In the genomic region with DNA sequence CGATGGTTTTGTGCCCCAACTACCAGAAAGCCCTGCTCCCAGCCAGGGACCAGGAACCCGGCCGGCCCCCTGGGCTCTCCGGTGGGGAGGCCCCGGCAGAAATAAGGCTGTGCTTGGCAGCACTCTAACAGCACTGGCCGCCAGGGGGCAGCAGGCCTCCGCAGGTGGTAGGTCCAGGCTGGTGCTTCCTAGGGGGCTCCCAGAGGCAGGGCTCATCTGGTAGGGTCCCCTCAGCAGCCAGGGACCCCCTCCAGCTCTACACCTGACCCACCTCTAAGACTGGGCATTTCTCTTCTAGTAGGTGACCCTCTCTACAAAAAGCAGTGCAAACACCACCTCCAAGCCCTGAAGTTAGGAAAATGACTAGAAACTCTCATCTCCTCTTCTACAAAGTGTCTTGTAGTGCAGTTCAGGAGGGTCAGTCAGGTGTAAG, we compare ENCODE assay signal across 1 cellular context.
TF ChIP-seq lines count a peak whose summit lies in the region.

No MANE protein-coding gene starts in this region.

TF ChIP-seq in HepG2, 621 proteins besides CTCF, POLR2A, EP300 and RAD21 (continued from another document):
- TF ChIP-seq, protein P1, sequence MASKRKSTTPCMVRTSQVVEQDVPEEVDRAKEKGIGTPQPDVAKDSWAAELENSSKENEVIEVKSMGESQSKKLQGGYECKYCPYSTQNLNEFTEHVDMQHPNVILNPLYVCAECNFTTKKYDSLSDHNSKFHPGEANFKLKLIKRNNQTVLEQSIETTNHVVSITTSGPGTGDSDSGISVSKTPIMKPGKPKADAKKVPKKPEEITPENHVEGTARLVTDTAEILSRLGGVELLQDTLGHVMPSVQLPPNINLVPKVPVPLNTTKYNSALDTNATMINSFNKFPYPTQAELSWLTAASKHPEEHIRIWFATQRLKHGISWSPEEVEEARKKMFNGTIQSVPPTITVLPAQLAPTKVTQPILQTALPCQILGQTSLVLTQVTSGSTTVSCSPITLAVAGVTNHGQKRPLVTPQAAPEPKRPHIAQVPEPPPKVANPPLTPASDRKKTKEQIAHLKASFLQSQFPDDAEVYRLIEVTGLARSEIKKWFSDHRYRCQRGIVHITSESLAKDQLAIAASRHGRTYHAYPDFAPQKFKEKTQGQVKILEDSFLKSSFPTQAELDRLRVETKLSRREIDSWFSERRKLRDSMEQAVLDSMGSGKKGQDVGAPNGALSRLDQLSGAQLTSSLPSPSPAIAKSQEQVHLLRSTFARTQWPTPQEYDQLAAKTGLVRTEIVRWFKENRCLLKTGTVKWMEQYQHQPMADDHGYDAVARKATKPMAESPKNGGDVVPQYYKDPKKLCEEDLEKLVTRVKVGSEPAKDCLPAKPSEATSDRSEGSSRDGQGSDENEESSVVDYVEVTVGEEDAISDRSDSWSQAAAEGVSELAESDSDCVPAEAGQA (IDR thresholded peaks at IDR 0.05; ENCODE audit: low read depth): no peak
- TF ChIP-seq, protein P1 (CRISPR knock-in tag; IDR thresholded peaks at IDR 0.05; ENCODE audit: borderline replicate concordance): no peak
- TF ChIP-seq ZNF724P (CRISPR knock-in tag; IDR thresholded peaks at IDR 0.05; ENCODE audit: borderline replicate concordance) (no peak), ARNT (IDR thresholded peaks at IDR 0.05) (no peak), KDM2A (CRISPR knock-in tag; IDR thresholded peaks at IDR 0.05; ENCODE audit: borderline replicate concordance, low read depth) (peak; percentile 31; the same call in 1 of the 2 replicates), GABPB1 (CRISPR knock-in tag; IDR thresholded peaks at IDR 0.05) (peak; percentile 36; the same call in 1 of the 2 replicates), KDM5A (IDR thresholded peaks at IDR 0.05; ENCODE audit: borderline replicate concordance, low read length) (no peak), ZNF780A (CRISPR knock-in tag; IDR thresholded peaks at IDR 0.05) (no peak), ZFAT (CRISPR knock-in tag; conservative IDR thresholded peaks at IDR 0.05) (no peak), STAG1 (CRISPR knock-in tag; IDR thresholded peaks at IDR 0.05) (peak; percentile 83), HHEX (CRISPR knock-in tag; IDR thresholded peaks at IDR 0.05) (no peak), MIER3 (CRISPR knock-in tag; IDR thresholded peaks at IDR 0.05; ENCODE audit: borderline replicate concordance) (no peak), ZNF382 (CRISPR knock-in tag; IDR thresholded peaks at IDR 0.05; ENCODE audit: borderline replicate concordance) (no peak), ZNF224 (CRISPR knock-in tag; IDR thresholded peaks at IDR 0.05) (no peak), ZNF496 (CRISPR knock-in tag; IDR thresholded peaks at IDR 0.05; ENCODE audit: insufficient replicate concordance) (no peak)
- TF ChIP-seq, protein P2, sequence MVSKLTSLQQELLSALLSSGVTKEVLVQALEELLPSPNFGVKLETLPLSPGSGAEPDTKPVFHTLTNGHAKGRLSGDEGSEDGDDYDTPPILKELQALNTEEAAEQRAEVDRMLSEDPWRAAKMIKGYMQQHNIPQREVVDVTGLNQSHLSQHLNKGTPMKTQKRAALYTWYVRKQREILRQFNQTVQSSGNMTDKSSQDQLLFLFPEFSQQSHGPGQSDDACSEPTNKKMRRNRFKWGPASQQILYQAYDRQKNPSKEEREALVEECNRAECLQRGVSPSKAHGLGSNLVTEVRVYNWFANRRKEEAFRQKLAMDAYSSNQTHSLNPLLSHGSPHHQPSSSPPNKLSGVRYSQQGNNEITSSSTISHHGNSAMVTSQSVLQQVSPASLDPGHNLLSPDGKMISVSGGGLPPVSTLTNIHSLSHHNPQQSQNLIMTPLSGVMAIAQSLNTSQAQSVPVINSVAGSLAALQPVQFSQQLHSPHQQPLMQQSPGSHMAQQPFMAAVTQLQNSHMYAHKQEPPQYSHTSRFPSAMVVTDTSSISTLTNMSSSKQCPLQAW (CRISPR knock-in tag; IDR thresholded peaks at IDR 0.05): 0 out of 2 replicates have a peak, but pooled peaks have one; percentile 42
- TF ChIP-seq, protein P3, sequence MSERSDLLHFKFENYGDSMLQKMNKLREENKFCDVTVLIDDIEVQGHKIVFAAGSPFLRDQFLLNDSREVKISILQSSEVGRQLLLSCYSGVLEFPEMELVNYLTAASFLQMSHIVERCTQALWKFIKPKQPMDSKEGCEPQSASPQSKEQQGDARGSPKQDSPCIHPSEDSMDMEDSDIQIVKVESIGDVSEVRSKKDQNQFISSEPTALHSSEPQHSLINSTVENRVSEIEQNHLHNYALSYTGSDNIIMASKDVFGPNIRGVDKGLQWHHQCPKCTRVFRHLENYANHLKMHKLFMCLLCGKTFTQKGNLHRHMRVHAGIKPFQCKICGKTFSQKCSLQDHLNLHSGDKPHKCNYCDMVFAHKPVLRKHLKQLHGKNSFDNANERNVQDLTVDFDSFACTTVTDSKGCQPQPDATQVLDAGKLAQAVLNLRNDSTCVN (CRISPR knock-in tag; IDR thresholded peaks at IDR 0.05; ENCODE audit: borderline replicate concordance): 0 out of 2 replicates have a peak, but pooled peaks have one; percentile 20
- TF ChIP-seq, protein P4, sequence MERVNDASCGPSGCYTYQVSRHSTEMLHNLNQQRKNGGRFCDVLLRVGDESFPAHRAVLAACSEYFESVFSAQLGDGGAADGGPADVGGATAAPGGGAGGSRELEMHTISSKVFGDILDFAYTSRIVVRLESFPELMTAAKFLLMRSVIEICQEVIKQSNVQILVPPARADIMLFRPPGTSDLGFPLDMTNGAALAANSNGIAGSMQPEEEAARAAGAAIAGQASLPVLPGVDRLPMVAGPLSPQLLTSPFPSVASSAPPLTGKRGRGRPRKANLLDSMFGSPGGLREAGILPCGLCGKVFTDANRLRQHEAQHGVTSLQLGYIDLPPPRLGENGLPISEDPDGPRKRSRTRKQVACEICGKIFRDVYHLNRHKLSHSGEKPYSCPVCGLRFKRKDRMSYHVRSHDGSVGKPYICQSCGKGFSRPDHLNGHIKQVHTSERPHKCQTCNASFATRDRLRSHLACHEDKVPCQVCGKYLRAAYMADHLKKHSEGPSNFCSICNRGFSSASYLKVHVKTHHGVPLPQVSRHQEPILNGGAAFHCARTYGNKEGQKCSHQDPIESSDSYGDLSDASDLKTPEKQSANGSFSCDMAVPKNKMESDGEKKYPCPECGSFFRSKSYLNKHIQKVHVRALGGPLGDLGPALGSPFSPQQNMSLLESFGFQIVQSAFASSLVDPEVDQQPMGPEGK (CRISPR knock-in tag; IDR thresholded peaks at IDR 0.05): peak; percentile 50
- TF ChIP-seq, protein P5, sequence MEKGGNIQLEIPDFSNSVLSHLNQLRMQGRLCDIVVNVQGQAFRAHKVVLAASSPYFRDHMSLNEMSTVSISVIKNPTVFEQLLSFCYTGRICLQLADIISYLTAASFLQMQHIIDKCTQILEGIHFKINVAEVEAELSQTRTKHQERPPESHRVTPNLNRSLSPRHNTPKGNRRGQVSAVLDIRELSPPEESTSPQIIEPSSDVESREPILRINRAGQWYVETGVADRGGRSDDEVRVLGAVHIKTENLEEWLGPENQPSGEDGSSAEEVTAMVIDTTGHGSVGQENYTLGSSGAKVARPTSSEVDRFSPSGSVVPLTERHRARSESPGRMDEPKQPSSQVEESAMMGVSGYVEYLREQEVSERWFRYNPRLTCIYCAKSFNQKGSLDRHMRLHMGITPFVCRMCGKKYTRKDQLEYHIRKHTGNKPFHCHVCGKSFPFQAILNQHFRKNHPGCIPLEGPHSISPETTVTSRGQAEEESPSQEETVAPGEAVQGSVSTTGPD (CRISPR knock-in tag; IDR thresholded peaks at IDR 0.05): no peak
- TF ChIP-seq, protein P6, sequence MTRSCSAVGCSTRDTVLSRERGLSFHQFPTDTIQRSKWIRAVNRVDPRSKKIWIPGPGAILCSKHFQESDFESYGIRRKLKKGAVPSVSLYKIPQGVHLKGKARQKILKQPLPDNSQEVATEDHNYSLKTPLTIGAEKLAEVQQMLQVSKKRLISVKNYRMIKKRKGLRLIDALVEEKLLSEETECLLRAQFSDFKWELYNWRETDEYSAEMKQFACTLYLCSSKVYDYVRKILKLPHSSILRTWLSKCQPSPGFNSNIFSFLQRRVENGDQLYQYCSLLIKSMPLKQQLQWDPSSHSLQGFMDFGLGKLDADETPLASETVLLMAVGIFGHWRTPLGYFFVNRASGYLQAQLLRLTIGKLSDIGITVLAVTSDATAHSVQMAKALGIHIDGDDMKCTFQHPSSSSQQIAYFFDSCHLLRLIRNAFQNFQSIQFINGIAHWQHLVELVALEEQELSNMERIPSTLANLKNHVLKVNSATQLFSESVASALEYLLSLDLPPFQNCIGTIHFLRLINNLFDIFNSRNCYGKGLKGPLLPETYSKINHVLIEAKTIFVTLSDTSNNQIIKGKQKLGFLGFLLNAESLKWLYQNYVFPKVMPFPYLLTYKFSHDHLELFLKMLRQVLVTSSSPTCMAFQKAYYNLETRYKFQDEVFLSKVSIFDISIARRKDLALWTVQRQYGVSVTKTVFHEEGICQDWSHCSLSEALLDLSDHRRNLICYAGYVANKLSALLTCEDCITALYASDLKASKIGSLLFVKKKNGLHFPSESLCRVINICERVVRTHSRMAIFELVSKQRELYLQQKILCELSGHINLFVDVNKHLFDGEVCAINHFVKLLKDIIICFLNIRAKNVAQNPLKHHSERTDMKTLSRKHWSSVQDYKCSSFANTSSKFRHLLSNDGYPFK (CRISPR knock-in tag; IDR thresholded peaks at IDR 0.05; ENCODE audit: borderline replicate concordance): 0 out of 2 replicates have a peak, but pooled peaks have one; percentile 22
